ENCODE assay signal across 8 cellular contexts in genomic region chr20:50794846-50795634, GRCh38. TPM values are rescaled to one million over a fixed set of nuclear protein-coding genes. Genes with fewer than 3 reads are reported as not detected.
DNase-seq lines count a peak whose midpoint lies in the region; ATAC-seq, FAIRE-seq and TF ChIP-seq lines count a peak whose summit lies in the region.

TSS of gene BCAS4 (plus strand) at chr20:50795061. CDS start at chr20:50795084, 23 bp downstream.

- peaks cover 21% of the 10 kb centered on the region for H3K4me1 ChIP-seq in keratinocyte (ENCODE audit: control insufficient read depth, extremely low read depth, insufficient read depth, low read length)

- H3K4me3 ChIP-seq in WI38 (ENCODE audit: low read depth, low read length), result peak within 1 kb of the TSS; percentile 75
- peak within 1 kb of the TSS; percentile 88 for H3K4me3 ChIP-seq in bronchial epithelial cell (ENCODE audit: low read depth, low read length)
- H3K4me3 ChIP-seq in keratinocyte (ENCODE audit: control insufficient read depth in 2 of 3, extremely low read depth in 1 of 3, insufficient read depth in 2 of 3, low read depth in 1 of 3, low read length in 3 of 3), result peak within 1 kb of the TSS; percentile 79 to 93 (median 86)

- H2AFZ ChIP-seq in keratinocyte (ENCODE audit: control insufficient read depth, low read length), result peak within 1 kb of the TSS; percentile 86

- no peaks in the 10 kb centered on the region for H4K20me1 ChIP-seq in keratinocyte (ENCODE audit: control insufficient read depth, extremely low read depth, insufficient read depth, low read length)

- DNase-seq in NCI-H2107 (lab: John Stamatoyannopoulos, UW) (peak; percentile 35), NCI-H2107 treated with DMSO at 0.1 percent for 48 hours (lab: John Stamatoyannopoulos, UW; ENCODE audit: unreplicated experiment) (no peak), NCI-H146 (lab: John Stamatoyannopoulos, UW) (peak; percentile 88), bronchial epithelial cell (ENCODE audit: low read depth) (peak; percentile 75), keratinocyte (ENCODE audit: low read depth, low spot score) (peak; percentile 19)
- peak; percentile 84 for DNase-seq in stimulated activated CD4-positive, alpha-beta T cell treated with anti-CD3 and anti-CD28 coated beads, Interleukin-15, amount 100 ng/mL, for 24 hours

- H3K9ac ChIP-seq in keratinocyte (ENCODE audit: control insufficient read depth, extremely low read depth, insufficient read depth, low read length), result peak within 1 kb of the TSS; percentile 80

- H3K4me2 ChIP-seq in keratinocyte (ENCODE audit: control insufficient read depth, extremely low read depth, insufficient read depth, low read depth, low read length), result peak within 1 kb of the TSS; percentile 91

- TF ChIP-seq CTCF in WI38 (IDR thresholded peaks at IDR 0.05; ENCODE audit: low read depth, low read length) (no peak; the same call in 1 of the 2 replicates), bronchial epithelial cell (IDR thresholded peaks at IDR 0.05; ENCODE audit: insufficient read depth, low read length, severe bottlenecking) (peak; percentile 73), keratinocyte (optimal IDR thresholded peaks at IDR 0.05 in 1 of 3, IDR thresholded peaks at IDR 0.05 in 1 of 3, conservative IDR thresholded peaks at IDR 0.05 in 1 of 3; ENCODE audit: extremely low read depth in 1 of 3, insufficient read depth in 2 of 3, low read length in 3 of 3) (peak; percentile 71 to 85 (median 73))

- no peaks in the 10 kb centered on the region for H3K27me3 ChIP-seq in bronchial epithelial cell (ENCODE audit: control insufficient read depth, insufficient read depth, low read length)
- H3K27me3 ChIP-seq in keratinocyte (ENCODE audit: control insufficient read depth, extremely low read depth, insufficient read depth, low read length), result no peaks in the 10 kb centered on the region

- ATAC-seq in HG02759 (IDR thresholded peaks at IDR 0.05; ENCODE audit: unreplicated experiment), result peak; percentile 74

- H3K9me1 ChIP-seq in keratinocyte (ENCODE audit: control insufficient read depth, extremely low read depth, insufficient read depth, low read length), result no peaks in the 10 kb centered on the region

- no peaks in the 10 kb centered on the region for H3K36me3 ChIP-seq in bronchial epithelial cell (ENCODE audit: control insufficient read depth, insufficient read depth, low read length)
- H3K36me3 ChIP-seq in keratinocyte (ENCODE audit: control insufficient read depth in 2 of 2, extremely low read depth in 1 of 2, insufficient read depth in 2 of 2, low read length in 2 of 2), result no peaks in the 10 kb centered on the region

- H3K9me3 ChIP-seq in keratinocyte (ENCODE audit: control insufficient read depth, low read depth, low read length), result no peaks in the 10 kb centered on the region

- no peaks in the 10 kb centered on the region for H3K79me2 ChIP-seq in keratinocyte (ENCODE audit: control insufficient read depth, insufficient read depth, low read length)

- dilution Hi-C loops in keratinocyte (cut with MboI; ENCODE audit: extremely low pct_ligation_motif_present, low sequenced_read_pairs), result no loop called here

- H3K27ac ChIP-seq in keratinocyte (ENCODE audit: control insufficient read depth, insufficient read depth, low read length), result peak within 1 kb of the TSS; percentile 52

- FAIRE-seq in bronchial epithelial cell (lab: Jason Lieb, UNC) (no peak), keratinocyte (lab: Jason Lieb, UNC) (no peak)

RNA-seq across cellular contexts. Expression of gene BCAS4, which starts in this region (rescaled TPM):
- total RNA-seq in bronchial epithelial cell, result 5.5 and 12.2 TPM in 2 replicates
- polyA plus RNA-seq in keratinocyte, result 13.8 to 23.1 TPM (median 19.0 TPM) in 3 replicates
- 1.3 TPM for polyA plus RNA-seq in keratinocyte (2011; ENCODE audit: low read depth)
- 9.0 and 22.6 TPM in 2 replicates for polyA plus RNA-seq in keratinocyte (2011; cell fraction: cytosol; rRNA removed)
- 7.0 and 12.3 TPM in 2 replicates for polyA plus RNA-seq in keratinocyte (2011; cell fraction: nucleus; rRNA removed)
- 6.9 and 15.7 TPM in 2 replicates for polyA plus RNA-seq in keratinocyte (2012; ENCODE audit: low replicate concordance)
- polyA minus RNA-seq in keratinocyte, result 4.0 to 9.0 TPM (median 8.4 TPM) in 3 replicates
- polyA minus RNA-seq in keratinocyte (2011; cell fraction: cytosol; rRNA and poly(A)+ RNA removed), result 8.2 TPM
- polyA minus RNA-seq in keratinocyte (2011; cell fraction: nucleus; rRNA and poly(A)+ RNA removed), result 3.8 and 8.4 TPM in 2 replicates
